In genomic region chr2:233912799-233913423, GRCh38 we compare ENCODE assay signal across 10 cellular contexts. TPM values are rescaled to one million over a fixed set of nuclear protein-coding genes. Genes with fewer than 3 reads are reported as not detected.
DNase-seq lines count a peak whose midpoint lies in the region; ATAC-seq and TF ChIP-seq lines count a peak whose summit lies in the region.
"Had no signal": no experiment of that assay in that cellular context is flagged by ENCODE, and none has a peak within 500 bp of the region (broad histone marks: within the 10 kb centered on the region; RNA-seq: fewer than 3 reads in every experiment).

No MANE protein-coding gene starts in this region.

- TF ChIP-seq CTCF in HCT116 (IDR thresholded peaks at IDR 0.05 in 2 of 3, conservative IDR thresholded peaks at IDR 0.05 in 1 of 3; ENCODE audit: borderline replicate concordance in 1 of 3, insufficient read depth in 1 of 3, low read depth in 2 of 3, low read length in 2 of 3), result no peak

- no peaks in the 10 kb centered on the region for H3K36me3 ChIP-seq in HCT116 (ENCODE audit: control insufficient read depth in 1 of 2, insufficient read depth in 2 of 2, low read length in 2 of 2)

- RAD21 ChIA-PET in HCT116 (lab: Charles Lee; ENCODE audit: low non-redundant PET in 1 of 2, low total read pairs in 2 of 2, uncharacterized antibody in 2 of 2, unreplicated experiment in 2 of 2), result no interaction called here

- no peaks in the 10 kb centered on the region for H4K20me1 ChIP-seq in HCT116 (ENCODE audit: insufficient read depth)

- no peak for TF ChIP-seq POLR2A in HCT116 (IDR thresholded peaks at IDR 0.05; ENCODE audit: borderline replicate concordance, extremely low read depth, insufficient read depth, insufficient read length)

- H3K79me2 ChIP-seq in HCT116 (ENCODE audit: insufficient read depth, low read length), result no peaks in the 10 kb centered on the region

- H3K27me3 ChIP-seq in HCT116 (ENCODE audit: insufficient read depth, low read length), result peaks cover 44% of the 10 kb centered on the region

- H3K27ac ChIP-seq in HCT116 (ENCODE audit: low read depth, low read length), result no peak overlapping the region
- H3K27ac ChIP-seq: HL-60 had no signal

- no peak overlapping the region for H3K4me3 ChIP-seq in HCT116 (replicated peaks in 1 of 2; ENCODE audit: low read depth in 1 of 2, low read length in 2 of 2)

- no peaks in the 10 kb centered on the region for H3K9me3 ChIP-seq in HCT116 (ENCODE audit: control insufficient read depth in 1 of 2, insufficient read depth in 1 of 2, low read depth in 1 of 2, low read length in 2 of 2)

- TF ChIP-seq RAD21 in HCT116 (IDR thresholded peaks at IDR 0.05; ENCODE audit: low read depth), result no peak

- H3K9me2 ChIP-seq in HCT116 (ENCODE audit: insufficient read depth), result no peaks in the 10 kb centered on the region

- no peak overlapping the region for H2AFZ ChIP-seq in HCT116 (ENCODE audit: low read depth, low read length, poor library complexity, severe bottlenecking)

- DNase-seq in HCT116 (ENCODE audit: low read depth, low spot score), result no peak
- peak; percentile 27 for DNase-seq in OCI-M1 (lab: John Stamatoyannopoulos, UW)
- DNase-seq in ecto neural progenitor cell (ENCODE audit: low spot score), result peak; percentile 71
- DNase-seq in renal cortical epithelial cell (ENCODE audit: low read depth), result peak; percentile 36
- no peak for DNase-seq in SIG-M5 (lab: John Stamatoyannopoulos, UW)
- DNase-seq in NCI-H2227 treated with DMSO at 0.1 percent for 48 hours (lab: John Stamatoyannopoulos, UW), result no peak

- no TSS peak for BruUV-seq in HCT116 (replicated peaks; lab: Mats Ljungman, UMichigan)

- intact Hi-C loops in HCT116 (cut with micrococcal nuclease), result no loop called here

- CTCF ChIA-PET in HCT116 (lab: Charles Lee), result interaction anchor here (0.6 to 0.9 kb wide), 2 partner anchors 15 to 373 kb away, joined by 3 to 4 read pairs; no protein-coding TSS in a partner anchor

- H3K9ac ChIP-seq in HCT116 (ENCODE audit: low read length), result no peak overlapping the region

- H3K4me1 ChIP-seq in HCT116 (ENCODE audit: control insufficient read depth in 1 of 2, insufficient read depth in 2 of 2, low read length in 2 of 2), result no peaks in the 10 kb centered on the region

- POLR2A ChIA-PET in HCT116 (lab: Charles Lee), result no interaction called here

- no peak for ATAC-seq in HCT116
- ATAC-seq in GM21529 (IDR thresholded peaks at IDR 0.05; ENCODE audit: unreplicated experiment), result no peak
- ATAC-seq in GM19452 (IDR thresholded peaks at IDR 0.05; ENCODE audit: unreplicated experiment), result no peak

- H3K4me2 ChIP-seq in HCT116 (ENCODE audit: low read length), result no peak overlapping the region

TF ChIP-seq in HCT116, 20 proteins besides CTCF, POLR2A, EP300 and RAD21:
- TF ChIP-seq YY1 (IDR thresholded peaks at IDR 0.05; ENCODE audit: extremely low read depth, insufficient replicate concordance, low read depth, low read length), result no peak
- TF ChIP-seq REST (IDR thresholded peaks at IDR 0.05; ENCODE audit: low read depth), result peak; percentile 90

RNA-seq across cellular contexts. Expression of gene TRPM8, which starts 4.3 kb away (rescaled TPM):
- 0.39 TPM for total RNA-seq in HCT116 (2021; ENCODE audit: unreplicated experiment)
- polyA plus RNA-seq in HCT116 (2012), result 0.34 and 0.35 TPM in 2 replicates
- 1.0 and 4.5 TPM in 2 replicates for total RNA-seq in renal cortical epithelial cell
- total RNA-seq: dermis microvascular lymphatic vessel endothelial cell had no signal

RNA-seq across cellular contexts. Expression of gene HJURP, which starts 58.6 kb away (rescaled TPM):
- total RNA-seq in HCT116 (2021; ENCODE audit: unreplicated experiment), result 64.1 TPM
- 68.9 and 72.0 TPM in 2 replicates for polyA plus RNA-seq in HCT116 (2012)
- total RNA-seq in renal cortical epithelial cell, result 1.1 and 13.0 TPM in 2 replicates

Comparison
In these comparisons a context has a peak if more than half of its experiments do, and no peak if none do; other contexts are left out.
1. DNase-seq: peak in OCI-M1 (single experiment), ecto neural progenitor cell (single experiment) and renal cortical epithelial cell (single experiment); none in HCT116 (single experiment), SIG-M5 (single experiment) and NCI-H2227 treated with DMSO at 0.1 percent for 48 hours (single experiment).